ENCODE assay signal across 9 cellular contexts in genomic region chr21:32257952-32258785, GRCh38. TPM values are rescaled to one million over a fixed set of nuclear protein-coding genes. Genes with fewer than 3 reads are reported as not detected.
DNase-seq lines count a peak whose midpoint lies in the region; ATAC-seq and TF ChIP-seq lines count a peak whose summit lies in the region.
"Had no signal": no experiment of that assay in that cellular context is flagged by ENCODE, and none has a peak within 500 bp of the region (broad histone marks: within the 10 kb centered on the region; RNA-seq: fewer than 3 reads in every experiment).

No MANE protein-coding gene starts in this region.

- intact Hi-C loops in lower lobe of right lung (cut with DNase I), result loop anchor here (10.0 kb wide), 1 partner anchor 393 kb away; no protein-coding TSS in a partner anchor

- peak; percentile 62 for TF ChIP-seq CTCF in lower lobe of right lung (IDR thresholded peaks at IDR 0.05)

- ATAC-seq in HG02763 (IDR thresholded peaks at IDR 0.05; ENCODE audit: unreplicated experiment) (peak; percentile 53), lower lobe of right lung (peak; percentile 81 to 87)

- no peaks in the 10 kb centered on the region for H3K36me3 ChIP-seq in lower lobe of right lung

- no peaks in the 10 kb centered on the region for H3K9me3 ChIP-seq in lower lobe of right lung

- peaks cover 10% of the 10 kb centered on the region for H3K4me1 ChIP-seq in lower lobe of right lung

- peak in 2 of 3 donors; percentile 18 to 38 for DNase-seq in stimulated activated CD4-positive, alpha-beta T cell treated with anti-CD3 and anti-CD28 coated beads, Interleukin-12 subunit alpha, Interleukin-12 subunit beta, amount 100 ng/mL, for 48 hours (ENCODE audit: low read depth in 2 of 3, low spot score in 1 of 3)
- DNase-seq in stimulated activated CD4-positive, alpha-beta T cell treated with anti-CD3 and anti-CD28 coated beads, Interleukin-12 subunit alpha, Interleukin-12 subunit beta, amount 100 ng/mL, for 4 hours, result no peak
- peak; percentile 61 to 66 for DNase-seq in NCI-H1930 (lab: John Stamatoyannopoulos, UW)
- DNase-seq in T1000 (lab: John Stamatoyannopoulos, UW), result peak; percentile 53
- peak; percentile 73 for DNase-seq in ecto neural progenitor cell (ENCODE audit: low spot score)
- DNase-seq in lower lobe of right lung, result peak; percentile 57
- DNase-seq in substantia nigra (lab: John Stamatoyannopoulos, UW), result peak in 42 of 49 donors; percentile 9 to 77 (median 56)

- no peak overlapping the region for H3K4me3 ChIP-seq in lower lobe of right lung

- H3K27ac ChIP-seq in lower lobe of right lung (no peak overlapping the region), substantia nigra (ENCODE audit: low read depth, low read length, poor library complexity, severe bottlenecking) (no peak overlapping the region)

- H3K27me3 ChIP-seq in lower lobe of right lung (ENCODE audit: low read depth), result no peaks in the 10 kb centered on the region

RNA-seq across cellular contexts. Expression of gene MIS18A, which starts 20.7 kb away (rescaled TPM):
- total RNA-seq in lower lobe of right lung, result 4.7 TPM

RNA-seq across cellular contexts. Expression of gene MRAP, which starts 40.5 kb away (rescaled TPM):
- not detected for total RNA-seq in lower lobe of right lung
- total RNA-seq: mononuclear cell had no signal
